8 cellular contexts compared by ENCODE assay signal in the genomic region with DNA sequence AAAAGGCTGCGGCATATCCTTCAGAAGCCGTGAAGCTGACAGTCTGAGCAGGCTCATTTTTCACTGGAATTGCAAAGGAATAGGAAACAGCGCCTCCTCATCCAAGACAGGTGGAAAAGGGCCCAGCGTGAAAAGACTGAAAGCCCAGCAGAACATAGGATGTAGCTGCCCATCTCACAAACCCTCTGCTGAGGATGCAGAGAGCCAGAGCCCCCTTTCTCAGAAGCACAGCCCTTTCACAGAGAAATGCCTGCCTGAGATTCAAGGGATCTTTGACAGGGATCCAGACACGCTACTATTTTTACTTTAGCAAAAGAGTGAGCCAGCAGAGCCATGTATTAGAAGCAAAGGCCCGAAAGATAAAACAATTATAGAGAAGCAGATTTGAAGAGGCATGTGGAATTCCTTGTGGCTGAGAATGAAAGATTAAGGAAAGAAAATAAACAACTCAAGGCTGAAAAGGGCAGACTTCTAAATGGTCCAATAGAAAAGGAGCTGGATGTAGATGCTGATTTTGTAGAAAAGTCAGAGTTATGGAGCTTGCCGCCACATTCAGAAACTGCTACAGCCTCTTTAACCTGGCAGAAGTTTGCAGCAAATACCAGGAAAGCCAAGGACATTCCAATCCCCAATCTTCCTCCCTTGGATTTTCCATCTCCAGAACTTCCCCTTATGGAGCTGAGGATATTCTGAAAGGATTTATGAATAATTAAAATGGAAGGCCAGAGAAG. TPM values are rescaled to one million over a fixed set of nuclear protein-coding genes. Genes with fewer than 3 reads are reported as not detected.
A peak's percentile ranks its signal among the peaks of the same experiment; 100 is the strongest.
DNase-seq lines count a peak whose midpoint lies in the region; ATAC-seq and TF ChIP-seq lines count a peak whose summit lies in the region.

No MANE protein-coding gene starts in this region.

- CTCF ChIA-PET in activated B cell treated with CpG ODN at 0.5 μM for 24 hours (lab: Charles Lee) = no interaction called here

- DNase-seq in EH (ENCODE audit: low read depth) (peak; percentile 71), activated B cell treated with CpG ODN at 0.5 μM for 24 hours (no peak), sciatic nerve (ENCODE audit: low spot score) (no peak), GM13977 (ENCODE audit: low spot score) (no peak)

- no peak for TF ChIP-seq EP300 in gastroesophageal sphincter (IDR thresholded peaks at IDR 0.05)

- TF ChIP-seq CTCF in activated B cell treated with CpG ODN at 0.5 μM for 24 hours (IDR thresholded peaks at IDR 0.05) = no peak
- peak in 2 of 4 experiments; percentile 32 to 33 for TF ChIP-seq CTCF in gastroesophageal sphincter (IDR thresholded peaks at IDR 0.05)
- TF ChIP-seq CTCF in GM13977 (IDR thresholded peaks at IDR 0.05; ENCODE audit: extremely low read depth, insufficient read depth, missing control alignments) = no peak

- TF ChIP-seq POLR2A in gastroesophageal sphincter (IDR thresholded peaks at IDR 0.05) = no peak

- peak overlapping the region; percentile 85 for H3K27ac Mint-ChIP-seq in activated B cell treated with CpG ODN at 0.5 μM for 24 hours

- H3K27ac ChIP-seq in gastroesophageal sphincter = peak overlapping the region; percentile 1 to 72 (median 59)

- POLR2A ChIA-PET in activated B cell treated with CpG ODN at 0.5 μM for 24 hours (lab: Charles Lee) = interaction anchor here (0.7 to 1.1 kb wide), 2 partner anchors 37 to 114 kb away, joined by 3 to 5 read pairs; a partner anchor contains a TSS

- no peak overlapping the region for H3K4me3 Mint-ChIP-seq in activated B cell treated with CpG ODN at 0.5 μM for 24 hours

- no peaks in the 10 kb centered on the region for H3K9me3 ChIP-seq in gastroesophageal sphincter

- H3K36me3 Mint-ChIP-seq in activated B cell treated with CpG ODN at 0.5 μM for 24 hours (ENCODE audit: low read depth) = peaks cover 89% of the 10 kb centered on the region

- ATAC-seq in activated B cell treated with CpG ODN at 0.5 μM for 24 hours (ENCODE audit: low read depth) = no peak
- peak; percentile 36 for ATAC-seq in gastroesophageal sphincter
- ATAC-seq in sciatic nerve = peak; percentile 59
- ATAC-seq in GM18520 (IDR thresholded peaks at IDR 0.05; ENCODE audit: unreplicated experiment) = no peak
- ATAC-seq in HG02884 (IDR thresholded peaks at IDR 0.05; ENCODE audit: unreplicated experiment) = no peak
- ATAC-seq in GM19023 (IDR thresholded peaks at IDR 0.05; ENCODE audit: unreplicated experiment) = no peak

- in situ Hi-C loops in GM13977 (cut with MboI; ENCODE audit: low pct_unique_long_range_greater_than_20kb, low sequenced_read_pairs, unreplicated experiment) = no loop called here

- H3K4me1 Mint-ChIP-seq in activated B cell treated with CpG ODN at 0.5 μM for 24 hours = peaks cover 54% of the 10 kb centered on the region

- peaks cover 0 to 25% of the 10 kb centered on the region in 2 donors for H3K36me3 ChIP-seq in gastroesophageal sphincter

- peaks cover 6 to 36% (median 18%) of the 10 kb centered on the region in 3 donors for H3K4me1 ChIP-seq in gastroesophageal sphincter

- H3K4me3 ChIP-seq in gastroesophageal sphincter = no peak overlapping the region

- H3K9me3 Mint-ChIP-seq in activated B cell treated with CpG ODN at 0.5 μM for 24 hours = no peaks in the 10 kb centered on the region

- WGBS in gastroesophageal sphincter (ENCODE audit: low coverage in 1 of 2), 2 donors = 20 to 32% methylated on average over 3 to 7 of the region's 7 CpGs

- no peaks in the 10 kb centered on the region for H3K27me3 Mint-ChIP-seq in activated B cell treated with CpG ODN at 0.5 μM for 24 hours

- no peaks in the 10 kb centered on the region for H3K27me3 ChIP-seq in gastroesophageal sphincter

- intact Hi-C loops in activated B cell treated with CpG ODN at 0.5 μM for 24 hours (cut with micrococcal nuclease) = no loop called here
- intact Hi-C loops in sciatic nerve (cut with DNase I) = no loop called here

RNA-seq across cellular contexts. Expression of a gene that starts 36.9 kb away (rescaled TPM):
- total RNA-seq in activated B cell treated with CpG ODN at 0.5 μM for 24 hours (289 and 301 TPM in 2 replicates), gastroesophageal sphincter (100 to 1,000 TPM; 186 to 294 (median 225) TPM), sciatic nerve (140 TPM)

Comparison
In these comparisons a context has a peak if more than half of its experiments do, and no peak if none do; other contexts are left out.
1. ATAC-seq: peak in gastroesophageal sphincter (single experiment) and sciatic nerve (single experiment); none in activated B cell treated with CpG ODN at 0.5 μM for 24 hours (single experiment), GM18520 (single experiment), HG02884 (single experiment) and GM19023 (single experiment).